28 cellular contexts compared by ENCODE assay signal in the genomic region with DNA sequence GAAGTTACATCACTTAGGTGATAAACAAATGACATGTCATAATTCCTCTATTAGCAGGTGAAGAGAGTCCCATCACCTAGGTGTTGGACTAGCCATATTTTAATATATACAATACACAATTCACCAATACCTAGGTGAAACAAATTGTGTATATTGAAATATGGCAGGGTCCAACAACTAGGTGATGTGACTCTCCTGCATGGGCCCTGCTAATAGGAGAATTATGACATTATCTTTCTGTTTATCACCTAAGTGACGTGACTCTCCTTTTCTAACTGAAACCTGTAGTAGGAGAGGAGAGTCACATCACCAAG.
"Had no signal": no experiment of that assay in that cellular context is flagged by ENCODE, and none has a peak within 500 bp of the region (broad histone marks: within the 10 kb centered on the region; RNA-seq: fewer than 3 reads in every experiment).

No MANE protein-coding gene starts in this region.

- FAIRE-seq: urothelium cell line had no signal

- ATAC-seq: stimulated activated memory B cell treated with anti-CD40 and anti-IgM and Interleukin-4, amounts not matched to agents 10 μg/mL and 1 μg/mL and 100 μg/mL, for 72 hours; stimulated activated naive B cell treated with anti-CD40 and anti-IgM and Interleukin-4, amounts not matched to agents 10 μg/mL and 1 μg/mL and 100 μg/mL, for 72 hours; stimulated activated naive CD8-positive, alpha-beta T cell treated with anti-CD3 and anti-CD28 coated beads, Interleukin-15, Interleukin-2, amounts not matched to agents 100 U/mL and 50 U/mL, for 24 hours; upper lobe of right lung had no signal

- H3K27ac Mint-ChIP-seq: stimulated activated effector memory CD8-positive, alpha-beta T cell treated with anti-CD3 and anti-CD28 coated beads, Interleukin-12 subunit alpha, Interleukin-12 subunit beta, amount 100 ng/mL, for 72 hours; stimulated activated memory B cell treated with anti-CD40 and anti-IgM and Interleukin-4, amounts not matched to agents 10 μg/mL and 1 μg/mL and 100 μg/mL, for 72 hours; stimulated activated naive B cell treated with anti-CD40 and anti-IgM and Interleukin-4, amounts not matched to agents 10 μg/mL and 1 μg/mL and 100 μg/mL, for 72 hours; stimulated activated naive CD8-positive, alpha-beta T cell treated with anti-CD3 and anti-CD28 coated beads, Interleukin-15, amount 100 ng/mL, for 72 hours; stimulated activated naive CD8-positive, alpha-beta T cell treated with anti-CD3 and anti-CD28 coated beads, Interleukin-15, Interleukin-2, amounts not matched to agents 100 ng/mL and 50 ng/mL, for 24 hours; type B pancreatic cell had no signal

- H3K4me3 ChIP-seq: stomach, suprapubic skin, testis, thoracic aorta, thyroid gland, tibial artery, tibial nerve, transverse colon, upper lobe of left lung, upper lobe of right lung, uterus, vagina had no signal

- H3K27ac ChIP-seq: stomach, suprapubic skin, testis, thoracic aorta, thyroid gland, tibial artery, tibial nerve, transverse colon, upper lobe of left lung, upper lobe of right lung, uterus, vagina had no signal

- H3K27me3 Mint-ChIP-seq: stimulated activated memory B cell treated with anti-CD40 and anti-IgM and Interleukin-4, amounts not matched to agents 10 μg/mL and 1 μg/mL and 100 μg/mL, for 72 hours; stimulated activated naive B cell treated with anti-CD40 and anti-IgM and Interleukin-4, amounts not matched to agents 10 μg/mL and 1 μg/mL and 100 μg/mL, for 72 hours; stimulated activated naive CD8-positive, alpha-beta T cell treated with anti-CD3 and anti-CD28 coated beads, Interleukin-15, amount 100 ng/mL, for 72 hours; stimulated activated naive CD8-positive, alpha-beta T cell treated with anti-CD3 and anti-CD28 coated beads, Interleukin-15, Interleukin-2, amounts not matched to agents 100 ng/mL and 50 ng/mL, for 24 hours; type B pancreatic cell had no signal

- H3K27me3 ChIP-seq: stomach, suprapubic skin, testis, thyroid gland, tibial artery, tibial nerve, transverse colon, upper lobe of left lung, upper lobe of right lung, uterus, vagina had no signal

- H3K36me3 ChIP-seq: uterus had no signal

- H3K4me1 Mint-ChIP-seq: stimulated activated effector memory CD8-positive, alpha-beta T cell treated with anti-CD3 and anti-CD28 coated beads, Interleukin-12 subunit alpha, Interleukin-12 subunit beta, amount 100 ng/mL, for 72 hours; stimulated activated memory B cell treated with anti-CD40 and anti-IgM and Interleukin-4, amounts not matched to agents 10 μg/mL and 1 μg/mL and 100 μg/mL, for 72 hours had no signal

- H3K4me1 ChIP-seq: suprapubic skin, upper lobe of right lung, uterus, vagina had no signal

- H3K9me3 Mint-ChIP-seq: stimulated activated effector memory CD8-positive, alpha-beta T cell treated with anti-CD3 and anti-CD28 coated beads, Interleukin-12 subunit alpha, Interleukin-12 subunit beta, amount 100 ng/mL, for 72 hours; stimulated activated memory B cell treated with anti-CD40 and anti-IgM and Interleukin-4, amounts not matched to agents 10 μg/mL and 1 μg/mL and 100 μg/mL, for 72 hours; stimulated activated naive B cell treated with anti-CD40 and anti-IgM and Interleukin-4, amounts not matched to agents 10 μg/mL and 1 μg/mL and 100 μg/mL, for 72 hours; stimulated activated naive CD8-positive, alpha-beta T cell treated with anti-CD3 and anti-CD28 coated beads, Interleukin-15, Interleukin-2, amounts not matched to agents 100 ng/mL and 50 ng/mL, for 24 hours; type B pancreatic cell had no signal

- DNase-seq: stimulated activated CD4-positive, alpha-beta T cell treated with anti-CD3 and anti-CD28 coated beads, Interleukin-2, amount 100 ng/mL, for 48 hours; stimulated activated CD4-positive, alpha-beta T cell treated with anti-CD3 and anti-CD28 coated beads, Interleukin-4, amount 100 ng/mL, for 1 hour; stimulated activated CD4-positive, alpha-beta T cell treated with anti-CD3 and anti-CD28 coated beads, Interleukin-4, amount 100 ng/mL, for 24 hours; stimulated activated CD4-positive, alpha-beta T cell treated with anti-CD3 and anti-CD28 coated beads, Interleukin-4, amount 100 ng/mL, for 4 hours; stimulated activated CD8-positive, alpha-beta memory T cell treated with anti-CD3 and anti-CD28 coated beads, Interleukin-4, amount 100 ng/mL, for 48 hours; stimulated activated naive B cell treated with anti-CD40 and anti-IgM and Interleukin-4, amounts not matched to agents 10 μg/mL and 1 μg/mL and 100 μg/mL, for 72 hours; stimulated activated naive CD4-positive, alpha-beta T cell; stimulated activated naive CD4-positive, alpha-beta T cell treated with Interleukin-2 at 50 U/mL for 16 hours; stimulated activated naive CD8-positive, alpha-beta T cell treated with anti-CD3 and anti-CD28 coated beads, Interleukin-15, amount 100 ng/mL, for 72 hours; stimulated activated naive CD8-positive, alpha-beta T cell treated with anti-CD3 and anti-CD28 coated beads, Interleukin-15, Interleukin-2, amounts not matched to agents 100 U/mL and 50 U/mL, for 24 hours; stomach; substantia nigra; testis; thyroid gland; tibial artery; transverse colon; upper lobe of left lung; upper lobe of right lung; uterus had no signal

- H3K4me3 Mint-ChIP-seq: stimulated activated effector memory CD8-positive, alpha-beta T cell treated with anti-CD3 and anti-CD28 coated beads, Interleukin-12 subunit alpha, Interleukin-12 subunit beta, amount 100 ng/mL, for 72 hours; stimulated activated memory B cell treated with anti-CD40 and anti-IgM and Interleukin-4, amounts not matched to agents 10 μg/mL and 1 μg/mL and 100 μg/mL, for 72 hours; stimulated activated naive B cell treated with anti-CD40 and anti-IgM and Interleukin-4, amounts not matched to agents 10 μg/mL and 1 μg/mL and 100 μg/mL, for 72 hours; stimulated activated naive CD8-positive, alpha-beta T cell treated with anti-CD3 and anti-CD28 coated beads, Interleukin-15, amount 100 ng/mL, for 72 hours; stimulated activated naive CD8-positive, alpha-beta T cell treated with anti-CD3 and anti-CD28 coated beads, Interleukin-15, Interleukin-2, amounts not matched to agents 100 ng/mL and 50 ng/mL, for 24 hours; type B pancreatic cell had no signal

- H3K9me3 ChIP-seq: stomach, suprapubic skin, testis, thoracic aorta, thyroid gland, tibial artery, tibial nerve, transverse colon, upper lobe of left lung, upper lobe of right lung, uterus, vagina had no signal
